8 cellular contexts compared by ENCODE assay signal in genomic region chr1:169546087-169546995, GRCh38.
DNase-seq lines count a peak whose midpoint lies in the region; ATAC-seq and TF ChIP-seq lines count a peak whose summit lies in the region.

No MANE protein-coding gene starts in this region.

- no peaks in the 10 kb centered on the region for H3K4me1 ChIP-seq in HEK293 (ENCODE audit: control insufficient read depth, insufficient read depth, low read length)

- CTCF ChIA-PET in HEK293 (lab: Yijun Ruan, JAX) = interaction anchor here (0.6 to 4.4 kb wide), 24 partner anchors 10 to 1203 kb away, joined by 3 to 28 read pairs (median 4); partner anchors contain the start of gene SLC19A2

- peak; percentile 38; the same call in 1 of the 2 replicates for TF ChIP-seq CTCF in HEK293 (tag by site-specific recombination; IDR thresholded peaks at IDR 0.05)

- no peaks in the 10 kb centered on the region for H3K36me3 ChIP-seq in HEK293 (ENCODE audit: control insufficient read depth in 2 of 2, insufficient read depth in 1 of 2, low read length in 2 of 2)

- H3K9me3 ChIP-seq in HEK293 (ENCODE audit: control insufficient read depth, insufficient read depth, low read depth, low read length) = no peaks in the 10 kb centered on the region

- DNase-seq in EH (ENCODE audit: low read depth) = peak; percentile 77
- peak; percentile 78 for DNase-seq in NCI-H146 (lab: John Stamatoyannopoulos, UW)
- peak; percentile 9 for DNase-seq in T-helper 22 cell (ENCODE audit: low read depth)
- DNase-seq in central memory CD4-positive, alpha-beta T cell = peak; percentile 59
- peak; percentile 64 for DNase-seq in kidney glomerular epithelial cell (lab: John Stamatoyannopoulos, UW)
- peak; percentile 18 to 33 for DNase-seq in stimulated activated CD4-positive, alpha-beta T cell treated with anti-CD3 and anti-CD28 coated beads, Interleukin-4, amount 100 ng/mL, for 48 hours (ENCODE audit: low read depth in 2 of 2)

- H3K4me3 ChIP-seq in HEK293 (ENCODE audit: low read depth, low read length) = no peak overlapping the region

- POLR2A ChIA-PET in HEK293 (lab: Yijun Ruan, JAX) = interaction anchor here (1.1 kb wide), 1 partner anchor 61 kb away, joined by 3 read pairs; the partner anchor contains the start of gene SLC19A2

- ATAC-seq in GM18505 (IDR thresholded peaks at IDR 0.05; ENCODE audit: unreplicated experiment) = no peak

- no peak overlapping the region for H3K27ac ChIP-seq in HEK293 (ENCODE audit: extremely low read depth, low read depth, low read length)

- no peak for TF ChIP-seq POLR2A in GM18505 (IDR thresholded peaks at IDR 0.05; ENCODE audit: borderline replicate concordance, extremely low read depth, insufficient read depth, insufficient read length)

TF ChIP-seq in HEK293, 187 proteins besides CTCF, POLR2A, EP300 and RAD21:
- TF ChIP-seq ZNF132 (tag by site-specific recombination; IDR thresholded peaks at IDR 0.05; ENCODE audit: borderline replicate concordance) = no peak
- TF ChIP-seq GLIS2 (tag by site-specific recombination; IDR thresholded peaks at IDR 0.05) = no peak
- TF ChIP-seq ZNF2 (tag by site-specific recombination; IDR thresholded peaks at IDR 0.05) = 0 out of 2 replicates have a peak, but pooled peaks have one; percentile 48
- TF ChIP-seq SCRT1 (tag by site-specific recombination; IDR thresholded peaks at IDR 0.05; ENCODE audit: borderline replicate concordance) = 0 out of 2 replicates have a peak, but pooled peaks have one; percentile 50
- peak; percentile 71; the same call in 1 of the 2 replicates for TF ChIP-seq ZFP37 (tag by site-specific recombination; IDR thresholded peaks at IDR 0.05)
- TF ChIP-seq HIC1 (tag by site-specific recombination; IDR thresholded peaks at IDR 0.05) = no peak
- peak; percentile 76 for TF ChIP-seq ZBTB17 (tag by site-specific recombination; IDR thresholded peaks at IDR 0.05)
- no peak for TF ChIP-seq ZNF175 (tag by site-specific recombination; IDR thresholded peaks at IDR 0.05)
- peak; percentile 86 for TF ChIP-seq SCRT2 (tag by site-specific recombination; IDR thresholded peaks at IDR 0.05)
- 0 out of 2 replicates have a peak, but pooled peaks have one; percentile 48 for TF ChIP-seq ZNF660 (tag by site-specific recombination; IDR thresholded peaks at IDR 0.05)
- TF ChIP-seq ZNF658 (tag by site-specific recombination; IDR thresholded peaks at IDR 0.05) = no peak
- peak; percentile 71 for TF ChIP-seq ZNF654 (tag by site-specific recombination; IDR thresholded peaks at IDR 0.05; ENCODE audit: low read depth)

Comparison
In these comparisons a context has a peak if more than half of its experiments do, and no peak if none do; other contexts are left out.
1. DNase-seq: peak in every context shown above with its lines; median percentile 78 in NCI-H146; 77 in EH; 64 in kidney glomerular epithelial cell; 59 in central memory CD4-positive, alpha-beta T cell; 26 in stimulated activated CD4-positive, alpha-beta T cell treated with anti-CD3 and anti-CD28 coated beads, Interleukin-4, amount 100 ng/mL, for 48 hours; 9 in T-helper 22 cell.